Comparison of ENCODE assay signal across 34 cellular contexts in genomic region chr10:125334545-125334944, GRCh38.
"Had no signal": no experiment of that assay in that cellular context is flagged by ENCODE, and none has a peak within 500 bp of the region (broad histone marks: within the 10 kb centered on the region; RNA-seq: fewer than 3 reads in every experiment).

No MANE protein-coding gene starts in this region.

- DNase-seq: Karpas-422, Kasumi-1, MG63, MM.1S, MV-4-11, NCI-H1048, NCI-H1092, NCI-H1092 treated with DMSO at 0.1 percent for 48 hours, NCI-H1105, NCI-H1105 treated with DMSO at 0.1 percent for 48 hours, NCI-H1417, NCI-H1417 treated with DMSO at 0.1 percent for 48 hours, NCI-H1436, NCI-H1436 treated with DMSO at 0.1 percent for 48 hours, NCI-H146, NCI-H1694, NCI-H1694 treated with DMSO at 0.1 percent for 48 hours, NCI-H187, NCI-H187 treated with DMSO at 0.1 percent for 48 hours, NCI-H1930, NCI-H2029, NCI-H2029 treated with DMSO at 0.1 percent for 48 hours, NCI-H2081, NCI-H2081 treated with DMSO at 0.1 percent for 48 hours, NCI-H2107, NCI-H2171, NCI-H2171 treated with DMSO at 0.1 percent for 48 hours, NCI-H2227 treated with DMSO at 0.1 percent for 48 hours, NCI-H226, NCI-H345, NCI-H446, NCI-H446 treated with DMSO at 0.1 percent for 48 hours, NCI-H510A, NCI-H510A treated with DMSO at 0.1 percent for 48 hours had no signal
